Comparison of ENCODE assay signal across 24 cellular contexts in genomic region chr1:211637066-211637465, GRCh38. TPM values are rescaled to one million over a fixed set of nuclear protein-coding genes. Genes with fewer than 3 reads are reported as not detected.
A peak's percentile ranks its signal among the peaks of the same experiment; 100 is the strongest.
DNase-seq lines count a peak whose midpoint lies in the region; ATAC-seq, FAIRE-seq and TF ChIP-seq lines count a peak whose summit lies in the region.
"Had no signal": no experiment of that assay in that cellular context is flagged by ENCODE, and none has a peak within 500 bp of the region (broad histone marks: within the 10 kb centered on the region; RNA-seq: fewer than 3 reads in every experiment).

No MANE protein-coding gene starts in this region.

- no peak for ATAC-seq in A549

- H3K27me3 ChIP-seq in mesenchymal stem cell (ENCODE audit: control insufficient read depth in 1 of 2, insufficient read depth in 1 of 2, low read length in 2 of 2) = no peaks in the 10 kb centered on the region

- H3K4me3 ChIP-seq in A549 (no peak overlapping the region), mesenchymal stem cell (ENCODE audit: insufficient read depth in 1 of 2, low read depth in 1 of 2, low read length in 2 of 2) (no peak overlapping the region)
- H3K4me3 ChIP-seq: GM23248 had no signal

- peak overlapping the region in 1 of 2 experiments; percentile 1 for H2BK12ac ChIP-seq in mesenchymal stem cell (ENCODE audit: low read length in 2 of 2)

- WGBS in A549 (ENCODE audit: missing lambda C conversion rate) = 83% methylated on average over 3 of the region's 3 CpGs
- WGBS in mesenchymal stem cell = 20% methylated on average over 1 of the region's 3 CpGs

- no peak overlapping the region for H2BK15ac ChIP-seq in mesenchymal stem cell (ENCODE audit: low read depth, poor library complexity, severe bottlenecking)

- FAIRE-seq in A549 (lab: Jason Lieb, UNC) = no peak

- no peak overlapping the region for H2BK120ac ChIP-seq in mesenchymal stem cell (ENCODE audit: low read depth, low read length)

- peak; percentile 10 for DNase-seq in NCI-H146 (lab: John Stamatoyannopoulos, UW)
- no peak for DNase-seq in NCI-H146 treated with DMSO at 0.1 percent for 48 hours (lab: John Stamatoyannopoulos, UW; ENCODE audit: unreplicated experiment)
- DNase-seq in A549 (ENCODE audit: low read depth in 1 of 2, low spot score in 1 of 2) = no peak
- DNase-seq in HT1080 (ENCODE audit: low read depth) = peak; percentile 40
- no peak for DNase-seq in mesenchymal stem cell
- no peak for DNase-seq in HUDEP-2 (lab: John Stamatoyannopoulos, UW; ENCODE audit: unreplicated experiment in 76 of 76)
- DNase-seq in C1 segment of cervical spinal cord (lab: John Stamatoyannopoulos, UW) = no peak
- no peak for DNase-seq in DMS 273 treated with DMSO at 0.1 percent for 48 hours (lab: John Stamatoyannopoulos, UW)
- DNase-seq: AML-193; CD8-positive, alpha-beta memory T cell; H9; Kasumi-1; MM.1S; NCI-H1048; NCI-H1417 treated with DMSO at 0.1 percent for 48 hours; NCI-H2029; NCI-H510A treated with DMSO at 0.1 percent for 48 hours; NCI-H82; OCI-M1; Right ventricle myocardium superior had no signal

- no peak overlapping the region for H3K4ac ChIP-seq in mesenchymal stem cell (ENCODE audit: low read depth in 1 of 2, low read length in 2 of 2)

- peak overlapping the region; percentile 72 for H2AK5ac ChIP-seq in mesenchymal stem cell (ENCODE audit: low read length, severe bottlenecking)

- H3K9me3 ChIP-seq in A549 (no peaks in the 10 kb centered on the region), mesenchymal stem cell (ENCODE audit: control insufficient read depth, low read length) (no peaks in the 10 kb centered on the region)

- H3K14ac ChIP-seq in mesenchymal stem cell (ENCODE audit: low read length in 2 of 2) = no peak overlapping the region

- no peak overlapping the region for H3K9ac ChIP-seq in mesenchymal stem cell (ENCODE audit: low read length)
- H3K9ac ChIP-seq: GM23248 had no signal

- no peak overlapping the region for H4K8ac ChIP-seq in mesenchymal stem cell (ENCODE audit: low read length)

- POLR2A ChIA-PET in A549 (lab: Yijun Ruan, JAX) = interaction anchor here (0.6 kb wide), 1 partner anchor 1252 kb away, joined by 3 read pairs; no protein-coding TSS in a partner anchor

- TF ChIP-seq RAD21 in A549 (conservative IDR thresholded peaks at IDR 0.05 in 1 of 2, IDR thresholded peaks at IDR 0.05 in 1 of 2) = no peak

- TF ChIP-seq EP300 in A549 (IDR thresholded peaks at IDR 0.05) = no peak

- H2AFZ ChIP-seq in mesenchymal stem cell (ENCODE audit: low read depth, low read length) = no peak overlapping the region
- H2AFZ ChIP-seq: GM23248 had no signal

- CTCF ChIA-PET in A549 (lab: Yijun Ruan, JAX) = interaction anchor here (1.2 to 2.3 kb wide), 3 partner anchors 18 to 122 kb away, joined by 3 to 15 read pairs (median 5); partner anchors contain the start of gene SLC30A1

- TF ChIP-seq CTCF in A549 (IDR thresholded peaks at IDR 0.05) = no peak

- H4K91ac ChIP-seq in mesenchymal stem cell (ENCODE audit: low read length) = no peak overlapping the region

- no peak for TF ChIP-seq POLR2A in A549 (IDR thresholded peaks at IDR 0.05; ENCODE audit: low read length)

- H3K27ac ChIP-seq in A549 = peak overlapping the region; percentile 23 to 80; a peak in 4 of 6 replicates
- peak overlapping the region; percentile 10 for H3K27ac ChIP-seq in mesenchymal stem cell (ENCODE audit: low read length, poor library complexity, severe bottlenecking)
- H3K27ac ChIP-seq: 22Rv1, C4-2B, GM23248 had no signal

- no peaks in the 10 kb centered on the region for H3K36me3 ChIP-seq in mesenchymal stem cell (ENCODE audit: control insufficient read depth in 1 of 2, insufficient read depth in 2 of 2, low read depth in 1 of 2, low read length in 2 of 2)

- no peak overlapping the region for H2BK5ac ChIP-seq in mesenchymal stem cell (ENCODE audit: low read depth, low read length, poor library complexity, severe bottlenecking)

- peaks cover 2% of the 10 kb centered on the region for H3K79me1 ChIP-seq in mesenchymal stem cell (replicated peaks; ENCODE audit: low read length, poor library complexity, severe bottlenecking)

- no peak overlapping the region for H3K18ac ChIP-seq in mesenchymal stem cell (ENCODE audit: low read depth in 1 of 2, low read length in 2 of 2)

- peaks cover 43% of the 10 kb centered on the region for H3K4me1 ChIP-seq in A549
- H3K4me1 ChIP-seq in mesenchymal stem cell (ENCODE audit: control insufficient read depth, insufficient read depth, low read depth, low read length) = peaks cover 30% of the 10 kb centered on the region

- no peak overlapping the region for H3K23ac ChIP-seq in mesenchymal stem cell (ENCODE audit: low read length in 2 of 2)

- H3K4me2 ChIP-seq in A549 = peak overlapping the region; percentile 30
- no peak overlapping the region for H3K4me2 ChIP-seq in mesenchymal stem cell (ENCODE audit: low read length, poor library complexity, severe bottlenecking)

TF ChIP-seq in A549, 52 proteins besides CTCF, POLR2A, EP300 and RAD21:
- TF ChIP-seq NFE2L2 (conservative IDR thresholded peaks at IDR 0.05; ENCODE audit: low read length) = no peak
- no peak for TF ChIP-seq MAZ (IDR thresholded peaks at IDR 0.05; ENCODE audit: borderline replicate concordance, low read depth, low read length)

RNA-seq across cellular contexts. Expression of gene NEK2, which starts 38.4 kb away (rescaled TPM):
- polyA plus RNA-seq in A549 (2011; rRNA removed) (41.0 and 65.3 TPM in 2 replicates), A549 (2017; fragmentation: RNase III; extraction: RNeasy Plus Mini Kit Qiagen cat#74134 plus additional on column Dnase treatment) (38.1 to 45.1 TPM (median 42.0 TPM) in 3 replicates)
- 25.2 and 26.6 TPM in 2 replicates for polyA plus RNA-seq in A549 (2012; cell fraction: cytosol; rRNA removed)
- 11.0 and 14.8 TPM in 2 replicates for polyA plus RNA-seq in A549 (2012; cell fraction: nucleus; rRNA removed)
- polyA minus RNA-seq in A549 (2011; rRNA and poly(A)+ RNA removed) = 19.4 and 22.6 TPM in 2 replicates
- total RNA-seq in HT1080 (2014; rRNA removed; shearing (Covaris generic)) = 37.5 and 50.3 TPM in 2 replicates
- polyA plus RNA-seq in HT1080 (2015; cell fraction: cytosol; rRNA removed) = 43.2 and 46.8 TPM in 2 replicates
- 36.7 and 38.1 TPM in 2 replicates for polyA plus RNA-seq in HT1080 (2015; cell fraction: nucleus; rRNA removed)
- polyA plus RNA-seq in mesenchymal stem cell (2013, experiment 1 of 2) = 1.8 TPM
- 2.1 TPM for polyA plus RNA-seq in mesenchymal stem cell (2013, experiment 2 of 2)
- total RNA-seq: Right ventricle myocardium superior had no signal
- polyA plus RNA-seq: IgD-negative memory B cell had no signal

RNA-seq across cellular contexts. Expression of gene SLC30A1, which starts 58.1 kb away (rescaled TPM):
- polyA plus RNA-seq in A549 (2011; rRNA removed) (18.4 and 20.6 TPM in 2 replicates), A549 (2017; fragmentation: RNase III; extraction: RNeasy Plus Mini Kit Qiagen cat#74134 plus additional on column Dnase treatment) (24.3 to 27.0 TPM (median 26.6 TPM) in 3 replicates)
- 4.1 and 4.9 TPM in 2 replicates for polyA plus RNA-seq in A549 (2012; cell fraction: cytosol; rRNA removed)
- 6.0 and 7.5 TPM in 2 replicates for polyA plus RNA-seq in A549 (2012; cell fraction: nucleus; rRNA removed)
- polyA minus RNA-seq in A549 (2011; rRNA and poly(A)+ RNA removed) = 11.9 and 13.1 TPM in 2 replicates
- total RNA-seq in HT1080 (2014; rRNA removed; shearing (Covaris generic)) = 15.1 and 23.5 TPM in 2 replicates
- polyA plus RNA-seq in HT1080 (2015; cell fraction: cytosol; rRNA removed) = 6.6 and 7.5 TPM in 2 replicates
- 12.6 and 14.3 TPM in 2 replicates for polyA plus RNA-seq in HT1080 (2015; cell fraction: nucleus; rRNA removed)
- polyA plus RNA-seq in mesenchymal stem cell (2013, experiment 1 of 2) = 6.8 TPM
- polyA plus RNA-seq in mesenchymal stem cell (2013, experiment 2 of 2) = 7.1 TPM

Comparison
In these comparisons a context has a peak if more than half of its experiments do, and no peak if none do; other contexts are left out.
1. DNase-seq: peak in NCI-H146 (single experiment) and HT1080 (single experiment); none in NCI-H146 treated with DMSO at 0.1 percent for 48 hours (single experiment), A549 (0 of 2), mesenchymal stem cell (single experiment), HUDEP-2 (0 of 76), C1 segment of cervical spinal cord (0 of 14) and DMS 273 treated with DMSO at 0.1 percent for 48 hours (single experiment).